1 cellular context compared by ENCODE assay signal in the genomic region with DNA sequence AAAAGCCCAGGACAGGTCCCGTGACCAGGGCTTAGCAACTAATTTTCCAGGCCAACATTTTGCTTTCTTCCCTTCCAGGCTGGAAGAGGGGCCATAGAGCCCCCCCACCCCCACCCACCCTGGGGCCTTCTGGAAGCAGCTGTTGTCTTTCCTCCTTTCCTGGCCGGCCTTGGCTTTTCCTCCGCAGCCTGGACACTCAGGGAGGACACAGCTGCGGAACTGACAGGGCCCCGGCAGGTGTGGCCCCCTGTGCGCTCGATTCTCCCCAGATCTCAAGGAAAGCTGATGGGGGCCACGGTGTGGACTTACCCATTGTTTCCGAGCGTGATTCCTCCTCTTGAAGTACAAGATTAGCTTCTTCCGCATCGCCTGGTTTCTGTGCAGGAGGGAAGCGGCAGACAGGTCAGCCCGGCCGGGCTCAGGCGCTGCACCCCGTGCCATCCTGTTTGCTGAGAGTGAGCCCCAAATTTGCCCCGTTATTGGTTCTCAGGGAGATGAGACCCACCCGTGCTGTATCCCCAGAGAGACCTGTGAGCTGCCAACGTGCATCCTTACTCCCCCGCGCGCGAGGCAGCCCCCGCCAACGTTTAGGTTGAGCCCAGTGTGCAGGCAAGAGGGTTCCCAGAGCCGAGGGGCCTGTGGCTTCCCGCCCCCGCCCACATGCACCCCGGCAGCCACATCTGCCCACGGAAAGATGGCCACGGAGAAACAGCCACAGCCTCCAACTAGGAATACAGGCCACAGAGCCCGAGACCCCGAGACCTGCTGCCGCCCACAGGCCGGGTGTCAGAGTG.
TF ChIP-seq lines count a peak whose summit lies in the region.

No MANE protein-coding gene starts in this region.

TF ChIP-seq in HEK293, 187 proteins besides CTCF, POLR2A, EP300 and RAD21 (continued from another document):
- TF ChIP-seq, protein P1, sequence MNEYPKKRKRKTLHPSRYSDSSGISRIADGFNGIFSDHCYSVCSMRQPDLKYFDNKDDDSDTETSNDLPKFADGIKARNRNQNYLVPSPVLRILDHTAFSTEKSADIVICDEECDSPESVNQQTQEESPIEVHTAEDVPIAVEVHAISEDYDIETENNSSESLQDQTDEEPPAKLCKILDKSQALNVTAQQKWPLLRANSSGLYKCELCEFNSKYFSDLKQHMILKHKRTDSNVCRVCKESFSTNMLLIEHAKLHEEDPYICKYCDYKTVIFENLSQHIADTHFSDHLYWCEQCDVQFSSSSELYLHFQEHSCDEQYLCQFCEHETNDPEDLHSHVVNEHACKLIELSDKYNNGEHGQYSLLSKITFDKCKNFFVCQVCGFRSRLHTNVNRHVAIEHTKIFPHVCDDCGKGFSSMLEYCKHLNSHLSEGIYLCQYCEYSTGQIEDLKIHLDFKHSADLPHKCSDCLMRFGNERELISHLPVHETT (tag by site-specific recombination; IDR thresholded peaks at IDR 0.05), result no peak
- TF ChIP-seq, protein P2, sequence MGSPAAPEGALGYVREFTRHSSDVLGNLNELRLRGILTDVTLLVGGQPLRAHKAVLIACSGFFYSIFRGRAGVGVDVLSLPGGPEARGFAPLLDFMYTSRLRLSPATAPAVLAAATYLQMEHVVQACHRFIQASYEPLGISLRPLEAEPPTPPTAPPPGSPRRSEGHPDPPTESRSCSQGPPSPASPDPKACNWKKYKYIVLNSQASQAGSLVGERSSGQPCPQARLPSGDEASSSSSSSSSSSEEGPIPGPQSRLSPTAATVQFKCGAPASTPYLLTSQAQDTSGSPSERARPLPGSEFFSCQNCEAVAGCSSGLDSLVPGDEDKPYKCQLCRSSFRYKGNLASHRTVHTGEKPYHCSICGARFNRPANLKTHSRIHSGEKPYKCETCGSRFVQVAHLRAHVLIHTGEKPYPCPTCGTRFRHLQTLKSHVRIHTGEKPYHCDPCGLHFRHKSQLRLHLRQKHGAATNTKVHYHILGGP (tag by site-specific recombination; IDR thresholded peaks at IDR 0.05), result 0 out of 2 replicates have a peak, but pooled peaks have one; percentile 45
- TF ChIP-seq ZBTB48 (tag by site-specific recombination; IDR thresholded peaks at IDR 0.05) (no peak), MYNN (tag by site-specific recombination; IDR thresholded peaks at IDR 0.05; ENCODE audit: borderline replicate concordance) (no peak), KLF8 (tag by site-specific recombination; IDR thresholded peaks at IDR 0.05) (peak; percentile 31; the same call in 1 of the 2 replicates), ZNF501 (tag by site-specific recombination; IDR thresholded peaks at IDR 0.05) (no peak), ZFHX2 (tag by site-specific recombination; conservative IDR thresholded peaks at IDR 0.05) (peak; percentile 72), EGR2 (tag by site-specific recombination; IDR thresholded peaks at IDR 0.05; ENCODE audit: low read depth) (peak; percentile 57), REPIN1 (tag by site-specific recombination; IDR thresholded peaks at IDR 0.05; ENCODE audit: low read depth) (no peak), KLF16 (tag by site-specific recombination; IDR thresholded peaks at IDR 0.05) (no peak), ZNF549 (tag by site-specific recombination; IDR thresholded peaks at IDR 0.05) (no peak), HOXD13 (CRISPR knock-in tag; IDR thresholded peaks at IDR 0.05; ENCODE audit: borderline replicate concordance) (no peak)
- TF ChIP-seq, protein P3, sequence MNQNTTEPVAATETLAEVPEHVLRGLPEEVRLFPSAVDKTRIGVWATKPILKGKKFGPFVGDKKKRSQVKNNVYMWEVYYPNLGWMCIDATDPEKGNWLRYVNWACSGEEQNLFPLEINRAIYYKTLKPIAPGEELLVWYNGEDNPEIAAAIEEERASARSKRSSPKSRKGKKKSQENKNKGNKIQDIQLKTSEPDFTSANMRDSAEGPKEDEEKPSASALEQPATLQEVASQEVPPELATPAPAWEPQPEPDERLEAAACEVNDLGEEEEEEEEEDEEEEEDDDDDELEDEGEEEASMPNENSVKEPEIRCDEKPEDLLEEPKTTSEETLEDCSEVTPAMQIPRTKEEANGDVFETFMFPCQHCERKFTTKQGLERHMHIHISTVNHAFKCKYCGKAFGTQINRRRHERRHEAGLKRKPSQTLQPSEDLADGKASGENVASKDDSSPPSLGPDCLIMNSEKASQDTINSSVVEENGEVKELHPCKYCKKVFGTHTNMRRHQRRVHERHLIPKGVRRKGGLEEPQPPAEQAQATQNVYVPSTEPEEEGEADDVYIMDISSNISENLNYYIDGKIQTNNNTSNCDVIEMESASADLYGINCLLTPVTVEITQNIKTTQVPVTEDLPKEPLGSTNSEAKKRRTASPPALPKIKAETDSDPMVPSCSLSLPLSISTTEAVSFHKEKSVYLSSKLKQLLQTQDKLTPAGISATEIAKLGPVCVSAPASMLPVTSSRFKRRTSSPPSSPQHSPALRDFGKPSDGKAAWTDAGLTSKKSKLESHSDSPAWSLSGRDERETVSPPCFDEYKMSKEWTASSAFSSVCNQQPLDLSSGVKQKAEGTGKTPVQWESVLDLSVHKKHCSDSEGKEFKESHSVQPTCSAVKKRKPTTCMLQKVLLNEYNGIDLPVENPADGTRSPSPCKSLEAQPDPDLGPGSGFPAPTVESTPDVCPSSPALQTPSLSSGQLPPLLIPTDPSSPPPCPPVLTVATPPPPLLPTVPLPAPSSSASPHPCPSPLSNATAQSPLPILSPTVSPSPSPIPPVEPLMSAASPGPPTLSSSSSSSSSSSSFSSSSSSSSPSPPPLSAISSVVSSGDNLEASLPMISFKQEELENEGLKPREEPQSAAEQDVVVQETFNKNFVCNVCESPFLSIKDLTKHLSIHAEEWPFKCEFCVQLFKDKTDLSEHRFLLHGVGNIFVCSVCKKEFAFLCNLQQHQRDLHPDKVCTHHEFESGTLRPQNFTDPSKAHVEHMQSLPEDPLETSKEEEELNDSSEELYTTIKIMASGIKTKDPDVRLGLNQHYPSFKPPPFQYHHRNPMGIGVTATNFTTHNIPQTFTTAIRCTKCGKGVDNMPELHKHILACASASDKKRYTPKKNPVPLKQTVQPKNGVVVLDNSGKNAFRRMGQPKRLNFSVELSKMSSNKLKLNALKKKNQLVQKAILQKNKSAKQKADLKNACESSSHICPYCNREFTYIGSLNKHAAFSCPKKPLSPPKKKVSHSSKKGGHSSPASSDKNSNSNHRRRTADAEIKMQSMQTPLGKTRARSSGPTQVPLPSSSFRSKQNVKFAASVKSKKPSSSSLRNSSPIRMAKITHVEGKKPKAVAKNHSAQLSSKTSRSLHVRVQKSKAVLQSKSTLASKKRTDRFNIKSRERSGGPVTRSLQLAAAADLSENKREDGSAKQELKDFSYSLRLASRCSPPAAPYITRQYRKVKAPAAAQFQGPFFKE (tag by site-specific recombination; IDR thresholded peaks at IDR 0.05; ENCODE audit: borderline replicate concordance), result no peak
